In genomic region chr7:150341263-150342118, GRCh38 we compare ENCODE assay signal across 9 cellular contexts. TPM values are rescaled to one million over a fixed set of nuclear protein-coding genes. Genes with fewer than 3 reads are reported as not detected.
DNase-seq lines count a peak whose midpoint lies in the region; ATAC-seq and TF ChIP-seq lines count a peak whose summit lies in the region.
"Had no signal": no experiment of that assay in that cellular context is flagged by ENCODE, and none has a peak within 500 bp of the region (broad histone marks: within the 10 kb centered on the region; RNA-seq: fewer than 3 reads in every experiment).

Gene RARRES2 (minus strand): TSS chr7:150341629. CDS start chr7:150340609, 1,020 bp downstream.

- no peak within 1 kb of the TSS for H2BK5ac ChIP-seq in mesendoderm (ENCODE audit: low read length)

- no peak within 1 kb of the TSS for H4K8ac ChIP-seq in mesendoderm (ENCODE audit: low read depth, low read length)

- H3K4ac ChIP-seq in mesendoderm (ENCODE audit: low read depth, low read length) = peak within 1 kb of the TSS; percentile 39

- peak in 2 of 3 donors; percentile 51 to 53 for DNase-seq in Peyer's patch
- DNase-seq in esophagus muscularis mucosa (ENCODE audit: extremely low spot score) = no peak
- peak; percentile 72 for DNase-seq in mesendoderm
- no peak for DNase-seq in stimulated activated naive B cell treated with anti-CD40 and anti-IgM and Interleukin-4, amounts not matched to agents 10 μg/mL and 1 μg/mL and 100 μg/mL, for 72 hours
- no peak for DNase-seq in NCI-H2171 (lab: John Stamatoyannopoulos, UW)
- no peak for DNase-seq in stimulated activated naive CD4-positive, alpha-beta T cell treated with Interleukin-2 at 50 U/mL for 16 hours (lab: John Stamatoyannopoulos, UW)
- no peak for DNase-seq in NCI-H1436 treated with DMSO at 0.1 percent for 48 hours (lab: John Stamatoyannopoulos, UW)
- DNase-seq in activated CD8-positive, alpha-beta T cell treated with anti-CD3 and anti-CD28 coated beads, Interleukin-2, amount 10 ng/mL, durations not matched to agents 7 days and 5 days = no peak
- DNase-seq: DMS79 had no signal

- intact Hi-C loops in esophagus muscularis mucosa (cut with DNase I) = loop anchor here (2.0 kb wide), 1 partner anchor 27 kb away; the partner anchor contains the start of gene REPIN1

- peak within 1 kb of the TSS; percentile 89 for H3K56ac ChIP-seq in mesendoderm (ENCODE audit: low read length)

- TF ChIP-seq CTCF in Peyer's patch (IDR thresholded peaks at IDR 0.05) (no peak), esophagus muscularis mucosa (IDR thresholded peaks at IDR 0.05) (no peak)

- no peak for ATAC-seq in stimulated activated naive B cell treated with anti-CD40 and anti-IgM and Interleukin-4, amounts not matched to agents 10 μg/mL and 1 μg/mL and 100 μg/mL, for 72 hours (replicated peaks)
- no peak for ATAC-seq in activated CD8-positive, alpha-beta T cell treated with anti-CD3 and anti-CD28 coated beads, Interleukin-2, amount 10 ng/mL, durations not matched to agents 7 days and 5 days

- peak within 1 kb of the TSS; percentile 25 for H2AK5ac ChIP-seq in mesendoderm (ENCODE audit: low read length)

- H3K9me3 ChIP-seq in Peyer's patch (no peaks in the 10 kb centered on the region), esophagus muscularis mucosa (peaks cover 0 to 2% (median 0%) of the 10 kb centered on the region in 4 donors)

- TF ChIP-seq POLR2A in Peyer's patch (IDR thresholded peaks at IDR 0.05) (no peak), esophagus muscularis mucosa (IDR thresholded peaks at IDR 0.05; ENCODE audit: low read depth) (no peak)

- H3K23ac ChIP-seq in mesendoderm (ENCODE audit: low read length) = no peak within 1 kb of the TSS

- H3K79me1 ChIP-seq in mesendoderm (ENCODE audit: low read length) = no peaks in the 10 kb centered on the region

- H3K4me1 Mint-ChIP-seq in stimulated activated naive B cell treated with anti-CD40 and anti-IgM and Interleukin-4, amounts not matched to agents 10 μg/mL and 1 μg/mL and 100 μg/mL, for 72 hours = peaks cover 24 to 31% of the 10 kb centered on the region in 2 donors
- peaks cover 14% of the 10 kb centered on the region for H3K4me1 Mint-ChIP-seq in activated CD8-positive, alpha-beta T cell treated with anti-CD3 and anti-CD28 coated beads, Interleukin-2, amount 10 ng/mL, durations not matched to agents 7 days and 5 days (ENCODE audit: low read depth)

- H3K27me3 ChIP-seq in Peyer's patch = no peaks in the 10 kb centered on the region
- H3K27me3 ChIP-seq in esophagus muscularis mucosa = peaks cover 0 to 11% (median 2%) of the 10 kb centered on the region in 4 donors
- H3K27me3 ChIP-seq in mesendoderm (ENCODE audit: insufficient read depth, low read length, poor library complexity) = peaks cover 2% of the 10 kb centered on the region

- peak within 1 kb of the TSS; percentile 68 for H3K4me2 ChIP-seq in mesendoderm (ENCODE audit: low read length)

- CTCF ChIA-PET in activated CD8-positive, alpha-beta T cell treated with anti-CD3 and anti-CD28 coated beads, Interleukin-2, amount 10 ng/mL, durations not matched to agents 7 days and 5 days (lab: Charles Lee) = no interaction called here

- peak within 1 kb of the TSS; percentile 75 to 76 for H3K4me3 Mint-ChIP-seq in stimulated activated naive B cell treated with anti-CD40 and anti-IgM and Interleukin-4, amounts not matched to agents 10 μg/mL and 1 μg/mL and 100 μg/mL, for 72 hours
- no peak within 1 kb of the TSS for H3K4me3 Mint-ChIP-seq in activated CD8-positive, alpha-beta T cell treated with anti-CD3 and anti-CD28 coated beads, Interleukin-2, amount 10 ng/mL, durations not matched to agents 7 days and 5 days

- H3K27ac ChIP-seq in Peyer's patch = peak within 1 kb of the TSS; percentile 59 to 83 (median 66)
- H3K27ac ChIP-seq in esophagus muscularis mucosa (replicated peaks in 1 of 4) = peak within 1 kb of the TSS; percentile 82 to 93 (median 88)
- no peak within 1 kb of the TSS for H3K27ac ChIP-seq in mesendoderm (ENCODE audit: low read depth, low read length)

- WGBS in esophagus muscularis mucosa = 16% methylated on average over 46 of the region's 49 CpGs
- no CpG with 5 or more reads among the region's 49 CpGs for WGBS in mesendoderm (ENCODE audit: extremely low coverage, insufficient coverage, low lambda C conversion rate)

- no peak within 1 kb of the TSS for H2BK15ac ChIP-seq in mesendoderm (replicated peaks; ENCODE audit: low read depth)

- peaks cover 34 to 41% of the 10 kb centered on the region in 2 donors for H3K36me3 Mint-ChIP-seq in stimulated activated naive B cell treated with anti-CD40 and anti-IgM and Interleukin-4, amounts not matched to agents 10 μg/mL and 1 μg/mL and 100 μg/mL, for 72 hours
- H3K36me3 Mint-ChIP-seq in activated CD8-positive, alpha-beta T cell treated with anti-CD3 and anti-CD28 coated beads, Interleukin-2, amount 10 ng/mL, durations not matched to agents 7 days and 5 days (ENCODE audit: low read depth) = peaks cover 5% of the 10 kb centered on the region

- TF ChIP-seq EP300 in esophagus muscularis mucosa (IDR thresholded peaks at IDR 0.05) = no peak

- H3K9me3 Mint-ChIP-seq in stimulated activated naive B cell treated with anti-CD40 and anti-IgM and Interleukin-4, amounts not matched to agents 10 μg/mL and 1 μg/mL and 100 μg/mL, for 72 hours = peaks cover 4 to 8% of the 10 kb centered on the region in 2 donors
- no peaks in the 10 kb centered on the region for H3K9me3 Mint-ChIP-seq in activated CD8-positive, alpha-beta T cell treated with anti-CD3 and anti-CD28 coated beads, Interleukin-2, amount 10 ng/mL, durations not matched to agents 7 days and 5 days (ENCODE audit: insufficient read depth)

- H3K18ac ChIP-seq in mesendoderm (ENCODE audit: low read length) = peak within 1 kb of the TSS; percentile 31

- peak within 1 kb of the TSS; percentile 93 for H3K27ac Mint-ChIP-seq in stimulated activated naive B cell treated with anti-CD40 and anti-IgM and Interleukin-4, amounts not matched to agents 10 μg/mL and 1 μg/mL and 100 μg/mL, for 72 hours
- H3K27ac Mint-ChIP-seq in activated CD8-positive, alpha-beta T cell treated with anti-CD3 and anti-CD28 coated beads, Interleukin-2, amount 10 ng/mL, durations not matched to agents 7 days and 5 days = no peak within 1 kb of the TSS

- H3K4me1 ChIP-seq in Peyer's patch (peaks cover 0 to 12% (median 8%) of the 10 kb centered on the region in 4 donors), esophagus muscularis mucosa (peaks cover 26 to 58% (median 57%) of the 10 kb centered on the region in 4 donors), mesendoderm (ENCODE audit: control insufficient read depth, low read depth, low read length) (no peaks in the 10 kb centered on the region)

- POLR2A ChIA-PET in activated CD8-positive, alpha-beta T cell treated with anti-CD3 and anti-CD28 coated beads, Interleukin-2, amount 10 ng/mL, durations not matched to agents 7 days and 5 days (lab: Charles Lee) = interaction anchor here (0.7 kb wide), 1 partner anchor 374 kb away, joined by 3 read pairs; no protein-coding TSS in a partner anchor

- H3K9ac ChIP-seq in mesendoderm (ENCODE audit: low read length) = peak within 1 kb of the TSS; percentile 69

- H2BK120ac ChIP-seq in mesendoderm (ENCODE audit: low read depth, low read length) = no peak within 1 kb of the TSS

- no peak within 1 kb of the TSS for H4K5ac ChIP-seq in mesendoderm (ENCODE audit: low read length)

- H3K36me3 ChIP-seq in Peyer's patch = peaks cover 0 to 5% (median 0%) of the 10 kb centered on the region in 3 donors
- H3K36me3 ChIP-seq in esophagus muscularis mucosa = peaks cover 0 to 16% (median 5%) of the 10 kb centered on the region in 4 donors
- H3K36me3 ChIP-seq in mesendoderm (ENCODE audit: control insufficient read depth, insufficient read depth, low read length) = no peaks in the 10 kb centered on the region

- H3K79me2 ChIP-seq in mesendoderm (ENCODE audit: control insufficient read depth, insufficient read depth, low read length) = no peaks in the 10 kb centered on the region

- H3K4me3 ChIP-seq in Peyer's patch (peak within 1 kb of the TSS; percentile 36 to 58 (median 46)), esophagus muscularis mucosa (peak within 1 kb of the TSS; percentile 59 to 79 (median 68)), mesendoderm (ENCODE audit: low read length) (peak within 1 kb of the TSS; percentile 38)

- peaks cover 37 to 42% of the 10 kb centered on the region in 2 donors for H3K27me3 Mint-ChIP-seq in stimulated activated naive B cell treated with anti-CD40 and anti-IgM and Interleukin-4, amounts not matched to agents 10 μg/mL and 1 μg/mL and 100 μg/mL, for 72 hours
- H3K27me3 Mint-ChIP-seq in activated CD8-positive, alpha-beta T cell treated with anti-CD3 and anti-CD28 coated beads, Interleukin-2, amount 10 ng/mL, durations not matched to agents 7 days and 5 days (ENCODE audit: low read depth) = peaks cover 29% of the 10 kb centered on the region

RNA-seq across cellular contexts. Expression of gene RARRES2, which starts in this region (rescaled TPM):
- total RNA-seq in Peyer's patch = 10 to 100 TPM; 21.5 to 99.9 (median 27.1) TPM
- 100 to 1,000 TPM; 143 to 193 (median 173) TPM for total RNA-seq in esophagus muscularis mucosa
- polyA plus RNA-seq in mesendoderm (2013, experiment 1 of 2) = 54.9 TPM
- 57.8 TPM for polyA plus RNA-seq in mesendoderm (2013, experiment 2 of 2)
- total RNA-seq in activated CD8-positive, alpha-beta T cell treated with anti-CD3 and anti-CD28 coated beads, Interleukin-2, amount 10 ng/mL, durations not matched to agents 7 days and 5 days = not detected

Comparison
In these comparisons a context has a peak if more than half of its experiments do, and no peak if none do; other contexts are left out.
1. RNA of gene RARRES2 (total RNA-seq): 143 to 193 TPM in esophagus muscularis mucosa and 21.5 to 99.9 TPM in Peyer's patch; not detected in activated CD8-positive, alpha-beta T cell treated with anti-CD3 and anti-CD28 coated beads, Interleukin-2, amount 10 ng/mL, durations not matched to agents 7 days and 5 days; every median in the first group is over 10 times any median in the second.
2. DNase-seq: peak in Peyer's patch (2 of 3) and mesendoderm (single experiment); none in esophagus muscularis mucosa (single experiment), stimulated activated naive B cell treated with anti-CD40 and anti-IgM and Interleukin-4, amounts not matched to agents 10 μg/mL and 1 μg/mL and 100 μg/mL, for 72 hours (single experiment), NCI-H2171 (single experiment), stimulated activated naive CD4-positive, alpha-beta T cell treated with Interleukin-2 at 50 U/mL for 16 hours (single experiment), NCI-H1436 treated with DMSO at 0.1 percent for 48 hours (single experiment) and activated CD8-positive, alpha-beta T cell treated with anti-CD3 and anti-CD28 coated beads, Interleukin-2, amount 10 ng/mL, durations not matched to agents 7 days and 5 days (single experiment).
3. Peak in every context shown above with its lines, with median percentiles within 50 percentile points of each other: H3K4me3 ChIP-seq.